ENCODE assay signal across 9 cellular contexts in the genomic region with DNA sequence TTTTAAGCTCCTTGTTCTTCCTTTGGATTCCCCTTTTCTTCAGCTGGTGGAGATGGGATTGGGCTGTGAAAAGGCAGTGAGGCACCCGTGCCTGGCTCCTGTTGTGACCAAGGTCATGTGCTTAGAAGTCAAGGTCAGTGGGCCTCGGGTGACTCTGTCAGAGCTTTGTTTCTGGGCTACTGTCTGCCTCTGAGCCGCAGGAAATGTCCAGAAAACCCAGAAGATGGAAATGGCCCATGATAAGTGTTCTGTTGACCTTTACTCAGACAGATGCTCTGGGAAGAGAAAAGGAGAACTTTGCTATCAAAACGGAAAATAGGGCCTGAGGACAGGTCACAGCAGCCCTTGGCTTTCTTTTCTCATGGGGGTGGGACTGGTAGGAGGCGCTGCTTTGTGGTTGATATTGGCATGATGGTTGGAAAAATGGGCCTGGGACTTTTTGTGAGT. TPM values are rescaled to one million over a fixed set of nuclear protein-coding genes. Genes with fewer than 3 reads are reported as not detected.
DNase-seq lines count a peak whose midpoint lies in the region; ATAC-seq, FAIRE-seq and TF ChIP-seq lines count a peak whose summit lies in the region.
"Had no signal": no experiment of that assay in that cellular context is flagged by ENCODE, and none has a peak within 500 bp of the region (broad histone marks: within the 10 kb centered on the region; RNA-seq: fewer than 3 reads in every experiment).

No MANE protein-coding gene starts in this region.

- H3K27me3 Mint-ChIP-seq in GM23338 (ENCODE audit: insufficient read depth, low read depth, poor library complexity) (peaks cover 9% of the 10 kb centered on the region), T-helper 17 cell (no peaks in the 10 kb centered on the region)

- H3K27me3 ChIP-seq in GM23338 (ENCODE audit: insufficient read depth): no peaks in the 10 kb centered on the region
- no peaks in the 10 kb centered on the region for H3K27me3 ChIP-seq in endothelial cell of umbilical vein (ENCODE audit: control insufficient read depth in 2 of 2, insufficient read depth in 2 of 2, low read length in 2 of 2)
- no peaks in the 10 kb centered on the region for H3K27me3 ChIP-seq in skeletal muscle satellite cell (ENCODE audit: control insufficient read depth, insufficient read depth, low read length)

- no peak for TF ChIP-seq POLR2A in endothelial cell of umbilical vein (IDR thresholded peaks at IDR 0.05; ENCODE audit: low read depth, low read length)

- H3K4me3 ChIP-seq in GM23338 (peak overlapping the region; percentile 81; the same call in 1 of the 2 replicates), endothelial cell of umbilical vein (replicated peaks in 1 of 3; ENCODE audit: insufficient read depth in 1 of 3, low read depth in 1 of 3, low read length in 3 of 3) (no peak overlapping the region), skeletal muscle satellite cell (ENCODE audit: low read length) (peak overlapping the region; percentile 73), mucosa of descending colon (no peak overlapping the region)

- DNase-seq in GM23338 (ENCODE audit: low spot score) (no peak), T-helper 17 cell (no peak), endothelial cell of umbilical vein (ENCODE audit: low read depth, low spot score) (peak; percentile 62), head of caudate nucleus (no peak), mucosa of descending colon (no peak), SKM-1 (lab: John Stamatoyannopoulos, UW; ENCODE audit: unreplicated experiment) (no peak)
- DNase-seq: NCI-H1048 had no signal

- POLR2A ChIA-PET in endothelial cell of umbilical vein (lab: Charles Lee): interaction anchor here (0.6 kb wide), 1 partner anchor 42 kb away, joined by 3 read pairs; no protein-coding TSS in a partner anchor

- H3K9me1 ChIP-seq in endothelial cell of umbilical vein (replicated peaks; ENCODE audit: control insufficient read depth, extremely low read depth, insufficient read depth, low read length): no peaks in the 10 kb centered on the region

- H3K36me3 Mint-ChIP-seq in GM23338 (ENCODE audit: low read depth) (peaks cover 10% of the 10 kb centered on the region; the same call in 1 of the 3 replicates), T-helper 17 cell (ENCODE audit: low read depth) (peaks cover 4% of the 10 kb centered on the region)

- H3K27ac ChIP-seq in GM23338 (ENCODE audit: low read depth): 0 out of 2 replicates have a peak overlapping the region, but pooled peaks have one; percentile 26
- peak overlapping the region; percentile 41 for H3K27ac ChIP-seq in endothelial cell of umbilical vein (ENCODE audit: insufficient read depth, low read depth, low read length)

- no peaks in the 10 kb centered on the region for H3K9me2 ChIP-seq in GM23338 (ENCODE audit: insufficient read depth)

- H2AFZ ChIP-seq in GM23338 (no peak overlapping the region), endothelial cell of umbilical vein (ENCODE audit: low read depth, low read length) (no peak overlapping the region)

- peaks cover 21% of the 10 kb centered on the region for H3K4me1 Mint-ChIP-seq in GM23338
- H3K4me1 Mint-ChIP-seq in T-helper 17 cell: peaks cover 41% of the 10 kb centered on the region

- dilution Hi-C loops in endothelial cell of umbilical vein (cut with MboI; ENCODE audit: extremely low pct_ligation_motif_present, low sequenced_read_pairs): no loop called here

- H3K9me3 ChIP-seq in T-helper 17 cell (ENCODE audit: control insufficient read depth, low read length, poor library complexity, severe bottlenecking): no peaks in the 10 kb centered on the region
- H3K9me3 ChIP-seq in endothelial cell of umbilical vein (replicated peaks; ENCODE audit: control insufficient read depth, insufficient read depth, low read length): no peaks in the 10 kb centered on the region
- no peaks in the 10 kb centered on the region for H3K9me3 ChIP-seq in skeletal muscle satellite cell (replicated peaks; ENCODE audit: low read length)
- H3K9me3 ChIP-seq in mucosa of descending colon: no peaks in the 10 kb centered on the region

- H3K36me3 ChIP-seq in GM23338 (ENCODE audit: insufficient read depth) (no peaks in the 10 kb centered on the region), endothelial cell of umbilical vein (ENCODE audit: control insufficient read depth in 2 of 2, extremely low read depth in 1 of 2, insufficient read depth in 2 of 2, low read length in 2 of 2) (no peaks in the 10 kb centered on the region), skeletal muscle satellite cell (ENCODE audit: insufficient read depth, low read length) (peaks cover 3% of the 10 kb centered on the region), mucosa of descending colon (ENCODE audit: low read depth) (no peaks in the 10 kb centered on the region)

- H3K9ac ChIP-seq in endothelial cell of umbilical vein (replicated peaks; ENCODE audit: extremely low read depth, insufficient read depth, low read length) (no peak overlapping the region), skeletal muscle satellite cell (ENCODE audit: low read depth, low read length) (no peak overlapping the region)

- H3K27ac Mint-ChIP-seq in GM23338 (no peak overlapping the region), T-helper 17 cell (peak overlapping the region; percentile 95)

- intact Hi-C loops in endothelial cell of umbilical vein (cut with micrococcal nuclease): no loop called here
- intact Hi-C loops in head of caudate nucleus (cut with DNase I): no loop called here
- intact Hi-C loops in mucosa of descending colon (cut with DNase I, micrococcal nuclease): no loop called here

- BruUV-seq in endothelial cell of umbilical vein (replicated peaks; lab: Mats Ljungman, UMichigan): no TSS peak

- TF ChIP-seq CTCF in GM23338 (conservative IDR thresholded peaks at IDR 0.05; ENCODE audit: low read depth in 2 of 2) (no peak), endothelial cell of umbilical vein (IDR thresholded peaks at IDR 0.05; ENCODE audit: extremely low read depth in 1 of 2, insufficient read depth in 1 of 2, low read depth in 1 of 2, low read length in 2 of 2) (no peak), mucosa of descending colon (IDR thresholded peaks at IDR 0.05) (no peak)

- ATAC-seq in GM23338: no peak
- ATAC-seq in T-helper 17 cell: no peak
- ATAC-seq in mucosa of descending colon: no peak
- ATAC-seq in GM21529 (IDR thresholded peaks at IDR 0.05; ENCODE audit: unreplicated experiment): no peak

- H4K20me1 ChIP-seq in GM23338 (replicated peaks; ENCODE audit: insufficient read depth): peaks cover 37% of the 10 kb centered on the region
- H4K20me1 ChIP-seq in endothelial cell of umbilical vein (replicated peaks; ENCODE audit: control insufficient read depth, extremely low read depth, insufficient read depth, low read length): peaks cover 3% of the 10 kb centered on the region

- H3K79me2 ChIP-seq in GM23338 (replicated peaks; ENCODE audit: insufficient read depth): peaks cover 76% of the 10 kb centered on the region
- peaks cover 77% of the 10 kb centered on the region for H3K79me2 ChIP-seq in endothelial cell of umbilical vein (ENCODE audit: control insufficient read depth, insufficient read depth, low read length)

- H3K4me3 Mint-ChIP-seq in GM23338 (peak overlapping the region; percentile 12; the same call in 1 of the 3 replicates), T-helper 17 cell (peak overlapping the region; percentile 96)

- no peaks in the 10 kb centered on the region for H3K9me3 Mint-ChIP-seq in GM23338

- 0 out of 2 replicates have a peak, but pooled peaks cover 3% of the 10 kb centered on the region for H3F3A ChIP-seq in GM23338 (replicated peaks; ENCODE audit: low read depth)

- CTCF ChIA-PET in endothelial cell of umbilical vein (lab: Charles Lee): interaction anchor here (1.1 to 4.0 kb wide), 3 partner anchors 64 to 78 kb away, joined by 3 to 25 read pairs (median 3); a partner anchor contains a TSS

- H3K4me1 ChIP-seq in GM23338 (ENCODE audit: insufficient read depth) (peaks cover 30% of the 10 kb centered on the region), endothelial cell of umbilical vein (ENCODE audit: control insufficient read depth, extremely low read depth, insufficient read depth, low read length) (peaks cover 25% of the 10 kb centered on the region), skeletal muscle satellite cell (ENCODE audit: control insufficient read depth, insufficient read depth, low read length) (peaks cover 37% of the 10 kb centered on the region), mucosa of descending colon (ENCODE audit: low read depth) (peaks cover 27% of the 10 kb centered on the region)

- peak overlapping the region; percentile 90; the same call in 1 of the 2 replicates for H3K4me2 ChIP-seq in GM23338
- peak overlapping the region; percentile 79 for H3K4me2 ChIP-seq in endothelial cell of umbilical vein (ENCODE audit: insufficient read depth, low read length)
- H3K4me2 ChIP-seq in skeletal muscle satellite cell (ENCODE audit: low read length): peak overlapping the region; percentile 84

- FAIRE-seq in endothelial cell of umbilical vein (lab: Jason Lieb, UNC): peak; percentile 68

TF ChIP-seq in GM23338, 12 proteins besides CTCF, POLR2A, EP300 and RAD21:
- no peak for TF ChIP-seq CREB1 (CRISPR knock-in tag; IDR thresholded peaks at IDR 0.05; ENCODE audit: low read depth)
- no peak for TF ChIP-seq JUNB (IDR thresholded peaks at IDR 0.05; ENCODE audit: unreplicated experiment)

TF ChIP-seq in endothelial cell of umbilical vein, 7 proteins besides CTCF, POLR2A, EP300 and RAD21 (continues in another document):
- TF ChIP-seq, protein P1, sequence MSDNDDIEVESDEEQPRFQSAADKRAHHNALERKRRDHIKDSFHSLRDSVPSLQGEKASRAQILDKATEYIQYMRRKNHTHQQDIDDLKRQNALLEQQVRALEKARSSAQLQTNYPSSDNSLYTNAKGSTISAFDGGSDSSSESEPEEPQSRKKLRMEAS (IDR thresholded peaks at IDR 0.05; ENCODE audit: insufficient read depth, insufficient read length): no peak
- TF ChIP-seq POLR2AphosphoS5 (IDR thresholded peaks at IDR 0.05; ENCODE audit: insufficient read depth, low read depth, low read length) (no peak), JUN (IDR thresholded peaks at IDR 0.05; ENCODE audit: borderline replicate concordance, insufficient read depth, insufficient read length, low read depth) (no peak), GATA2 (IDR thresholded peaks at IDR 0.05; ENCODE audit: insufficient read depth, insufficient read length, low read depth, low read length) (no peak)

RNA-seq across cellular contexts. Expression of a gene that starts 2.9 kb away (rescaled TPM):
- total RNA-seq in GM23338 (2014; rRNA removed; shearing (Covaris generic)): 46.6 and 48.2 TPM in 2 replicates
- 11.0 and 12.6 TPM in 2 replicates for polyA plus RNA-seq in GM23338 (2016; fragmentation: Nextera tagmentation; extraction: Ambion mirVana)
- 10 to 100 TPM; 66.0 to 67.0 TPM for total RNA-seq in T-helper 17 cell
- total RNA-seq in endothelial cell of umbilical vein: 71.4 and 89.2 TPM in 2 replicates
- 46.1 and 53.8 TPM in 2 replicates for polyA plus RNA-seq in endothelial cell of umbilical vein
- polyA plus RNA-seq in endothelial cell of umbilical vein (2011; cell fraction: cytosol; rRNA removed): 36.6 and 39.1 TPM in 2 replicates
- polyA plus RNA-seq in endothelial cell of umbilical vein (2011; cell fraction: nucleus; rRNA removed): 116 and 138 TPM in 2 replicates
- 62.5 and 78.6 TPM in 2 replicates for polyA plus RNA-seq in endothelial cell of umbilical vein (2012)
- polyA minus RNA-seq in endothelial cell of umbilical vein: 184 and 195 TPM in 2 replicates
- polyA minus RNA-seq in endothelial cell of umbilical vein (2011; cell fraction: cytosol; rRNA and poly(A)+ RNA removed): 23.8 TPM
- polyA minus RNA-seq in endothelial cell of umbilical vein (2011; cell fraction: nucleus; rRNA and poly(A)+ RNA removed): 124 and 158 TPM in 2 replicates
- 28.1 and 29.9 TPM in 2 replicates for total RNA-seq in skeletal muscle satellite cell (2012; rRNA removed)
- 10 to 100 TPM; 13.8 to 40.0 (median 25.5) TPM for total RNA-seq in mucosa of descending colon

Comparison
In these comparisons a context has a peak if more than half of its experiments do, and no peak if none do; other contexts are left out.
1. H3K4me3 ChIP-seq: peak in GM23338 (single experiment) and skeletal muscle satellite cell (single experiment); none in endothelial cell of umbilical vein (0 of 3) and mucosa of descending colon (single experiment).
2. Peak in every context shown above with its lines, with median percentiles within 50 percentile points of each other: H3K4me2 ChIP-seq.